Comparison of ENCODE assay signal across 11 cellular contexts in the genomic region with DNA sequence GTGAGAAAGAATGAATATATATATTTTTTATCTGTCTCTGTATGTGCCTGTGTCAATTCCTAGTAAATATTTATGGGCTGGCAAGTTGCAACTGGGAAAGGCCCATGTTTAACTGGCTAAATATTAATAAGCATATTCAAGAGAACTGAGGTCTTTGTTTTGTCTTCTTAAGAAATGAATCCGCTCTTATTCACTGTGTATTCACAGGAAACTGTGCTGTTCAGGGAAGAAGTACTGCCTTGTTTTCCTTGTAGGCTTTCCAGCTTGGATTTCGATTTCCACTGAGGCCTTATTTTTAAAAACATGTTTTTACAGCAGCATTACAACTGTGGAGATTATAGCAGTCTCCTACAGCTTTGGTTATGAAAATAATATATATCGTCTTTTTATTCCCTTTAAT.
A peak's percentile ranks its signal among the peaks of the same experiment; 100 is the strongest.
DNase-seq lines count a peak whose midpoint lies in the region; TF ChIP-seq lines count a peak whose summit lies in the region.
"Had no signal": no experiment of that assay in that cellular context is flagged by ENCODE, and none has a peak within 500 bp of the region (broad histone marks: within the 10 kb centered on the region; RNA-seq: fewer than 3 reads in every experiment).

No MANE protein-coding gene starts in this region.

- no peak overlapping the region for H3K27ac Mint-ChIP-seq in Caco-2 (ENCODE audit: unreplicated experiment)

- TF ChIP-seq POLR2A in ovary (IDR thresholded peaks at IDR 0.05) (no peak), transverse colon (IDR thresholded peaks at IDR 0.05) (no peak)

- CTCF ChIA-PET in AG04450 (lab: Charles Lee) (no interaction called here), Caco-2 (lab: Charles Lee) (no interaction called here)

- TF ChIP-seq EP300 in ovary (IDR thresholded peaks at IDR 0.05) (no peak), transverse colon (IDR thresholded peaks at IDR 0.05; ENCODE audit: low read depth) (no peak)

- WGBS in ovary, 3 donors = 5 to 25% (median 8%) methylated on average over 3 of the region's 3 CpGs
- WGBS in transverse colon (ENCODE audit: low coverage in 1 of 2), 2 donors = 84 to 85% methylated on average over 3 of the region's 3 CpGs

- intact Hi-C loops in ovary (cut with DNase I) (no loop called here), Caco-2 (cut with micrococcal nuclease; ENCODE audit: unreplicated experiment) (no loop called here), transverse colon (cut with DNase I; ENCODE audit: low total_unique reads) (loop anchor here (10.0 kb wide), 1 partner anchor 1046 kb away; no protein-coding TSS in a partner anchor)

- in situ Hi-C loops in transverse colon (cut with MboI; ENCODE audit: low pct_ligation_motif_present in 1 of 4, low pct_unique_long_range_greater_than_20kb in 1 of 4, low sequenced_read_pairs in 3 of 4) = no loop called here

- H3K36me3 Mint-ChIP-seq in Caco-2 (ENCODE audit: insufficient read depth, unreplicated experiment) = no peaks in the 10 kb centered on the region

- H3K9me3 Mint-ChIP-seq in Caco-2 (ENCODE audit: unreplicated experiment) = peaks cover 11% of the 10 kb centered on the region

- no peaks in the 10 kb centered on the region for H3K27me3 ChIP-seq in AG04450 (ENCODE audit: control insufficient read depth, insufficient read depth, low read length)
- no peaks in the 10 kb centered on the region for H3K27me3 ChIP-seq in adipocyte (replicated peaks; ENCODE audit: control insufficient read depth, insufficient read depth, low read length)
- H3K27me3 ChIP-seq in ovary = no peaks in the 10 kb centered on the region
- H3K27me3 ChIP-seq in Caco-2 (replicated peaks; ENCODE audit: control insufficient read depth, insufficient read depth, low read length) = no peaks in the 10 kb centered on the region
- no peaks in the 10 kb centered on the region for H3K27me3 ChIP-seq in transverse colon
- H3K27me3 ChIP-seq: spleen had no signal

- TF ChIP-seq CTCF in AG04450 (IDR thresholded peaks at IDR 0.05; ENCODE audit: low read depth, low read length) = no peak
- TF ChIP-seq CTCF in fibroblast of pulmonary artery (IDR thresholded peaks at IDR 0.05; ENCODE audit: low read length, missing control alignments) = no peak
- no peak for TF ChIP-seq CTCF in ovary (IDR thresholded peaks at IDR 0.05)
- TF ChIP-seq CTCF in Caco-2 (IDR thresholded peaks at IDR 0.05; ENCODE audit: insufficient read depth in 1 of 2, low read depth in 1 of 2, low read length in 1 of 2, severe bottlenecking in 1 of 2, unreplicated experiment in 1 of 2) = no peak
- no peak for TF ChIP-seq CTCF in transverse colon (IDR thresholded peaks at IDR 0.05)

- H3K4me1 ChIP-seq in adipocyte (ENCODE audit: control insufficient read depth, insufficient read depth, low read length) = peaks cover 38% of the 10 kb centered on the region
- peaks cover 15% of the 10 kb centered on the region for H3K4me1 ChIP-seq in ovary (ENCODE audit: insufficient read depth)
- H3K4me1 ChIP-seq in Caco-2 = 0 out of 2 replicates have a peak, but pooled peaks cover 4% of the 10 kb centered on the region
- peaks cover 0 to 13% (median 2%) of the 10 kb centered on the region in 4 donors for H3K4me1 ChIP-seq in transverse colon
- H3K4me1 ChIP-seq: spleen had no signal

- peaks cover 8% of the 10 kb centered on the region for H3K4me1 Mint-ChIP-seq in Caco-2 (ENCODE audit: low read depth, unreplicated experiment)

- no TSS peak for BruUV-seq in Caco-2 (replicated peaks; lab: Mats Ljungman, UMichigan)

- H3K4me3 ChIP-seq in AG04450 (ENCODE audit: low read depth, low read length) (no peak overlapping the region), adipocyte (ENCODE audit: low read length) (peak overlapping the region; percentile 44), fibroblast of pulmonary artery (replicated peaks; ENCODE audit: low read depth, low read length) (no peak overlapping the region), ovary (no peak overlapping the region), Caco-2 (ENCODE audit: low read depth, low read length) (no peak overlapping the region), transverse colon (no peak overlapping the region)
- H3K4me3 ChIP-seq: spleen had no signal

- POLR2A ChIA-PET in AG04450 (lab: Yijun Ruan, JAX) (no interaction called here), Caco-2 (lab: Charles Lee) (no interaction called here)

- H3K27ac ChIP-seq in AG04450 (ENCODE audit: low read depth, low read length) (peak overlapping the region; percentile 11), ovary (peak overlapping the region in 1 of 2 donors; percentile 54), transverse colon (no peak overlapping the region)
- H3K27ac ChIP-seq: spleen had no signal

- no peak for DNase-seq in AG04450 (ENCODE audit: low read depth, low spot score)
- peak; percentile 33 for DNase-seq in adipocyte (ENCODE audit: low read depth)
- DNase-seq in fibroblast of pulmonary artery (ENCODE audit: low read depth) = peak; percentile 47
- DNase-seq in pons (ENCODE audit: low spot score) = peak; percentile 82
- no peak for DNase-seq in ovary
- DNase-seq in Caco-2 = no peak
- DNase-seq in GM19240 (ENCODE audit: insufficient read length, low spot score) = no peak
- no peak for DNase-seq in transverse colon
- DNase-seq: DMS53, glutamatergic neuron, spleen had no signal

- no peaks in the 10 kb centered on the region for H3K36me3 ChIP-seq in adipocyte (ENCODE audit: control insufficient read depth, insufficient read depth, low read length, severe bottlenecking)
- H3K36me3 ChIP-seq in ovary = no peaks in the 10 kb centered on the region
- no peaks in the 10 kb centered on the region for H3K36me3 ChIP-seq in Caco-2 (ENCODE audit: control insufficient read depth, insufficient read depth, low read length)
- H3K36me3 ChIP-seq in transverse colon = no peaks in the 10 kb centered on the region
- H3K36me3 ChIP-seq: spleen had no signal

- no peak overlapping the region for H3K4me3 Mint-ChIP-seq in Caco-2 (ENCODE audit: unreplicated experiment)

- peak overlapping the region; percentile 33 for H3K9ac ChIP-seq in adipocyte (ENCODE audit: low read length)

- H3K9me3 ChIP-seq in AG04450 (ENCODE audit: control insufficient read depth, insufficient read depth, low read length) (peaks cover 7% of the 10 kb centered on the region), adipocyte (ENCODE audit: control insufficient read depth, low read length) (no peaks in the 10 kb centered on the region), ovary (no peaks in the 10 kb centered on the region), Caco-2 (peaks cover 11% of the 10 kb centered on the region), transverse colon (peaks cover 0 to 5% of the 10 kb centered on the region in 2 donors)

- H3K27me3 Mint-ChIP-seq in Caco-2 (ENCODE audit: insufficient read depth, unreplicated experiment) = no peaks in the 10 kb centered on the region

Comparison
In these comparisons a context has a peak if more than half of its experiments do, and no peak if none do; other contexts are left out.
1. DNase-seq: peak in adipocyte (single experiment), fibroblast of pulmonary artery (single experiment) and pons (single experiment); none in AG04450 (single experiment), ovary (0 of 5), Caco-2 (0 of 2), GM19240 (single experiment) and transverse colon (single experiment).